ENCODE assay signal across 10 cellular contexts in genomic region chr1:45840704-45841103, GRCh38. TPM values are rescaled to one million over a fixed set of nuclear protein-coding genes. Genes with fewer than 3 reads are reported as not detected.
DNase-seq lines count a peak whose midpoint lies in the region; ATAC-seq and TF ChIP-seq lines count a peak whose summit lies in the region.
"Had no signal": no experiment of that assay in that cellular context is flagged by ENCODE, and none has a peak within 500 bp of the region (broad histone marks: within the 10 kb centered on the region; RNA-seq: fewer than 3 reads in every experiment).

No MANE protein-coding gene starts in this region.

- ATAC-seq in GM21360 (IDR thresholded peaks at IDR 0.05; ENCODE audit: unreplicated experiment), result peak; percentile 64
- ATAC-seq: activated CD8-positive, alpha-beta T cell treated with anti-CD3 and anti-CD28 coated beads for 36 hours had no signal

- intact Hi-C loops in mammary epithelial cell (cut with micrococcal nuclease), result no loop called here

- peak overlapping the region; percentile 98 for H3K27ac ChIP-seq in Karpas-422 (ENCODE audit: low read length)
- no peak overlapping the region for H3K27ac ChIP-seq in caudate nucleus (ENCODE audit: low read depth, low read length)
- no peak overlapping the region for H3K27ac ChIP-seq in mammary epithelial cell (ENCODE audit: insufficient read depth, low read depth, low read length)
- H3K27ac ChIP-seq: KMS-11 had no signal

- DNase-seq in GM13976 (ENCODE audit: low spot score) (peak; percentile 16), Karpas-422 (peak; percentile 96), kidney epithelial cell (ENCODE audit: low read depth) (peak; percentile 28), caudate nucleus (lab: John Stamatoyannopoulos, UW) (no peak), mammary epithelial cell (no peak), NCI-H524 (lab: John Stamatoyannopoulos, UW) (no peak)
- DNase-seq: activated CD8-positive, alpha-beta T cell treated with anti-CD3 and anti-CD28 coated beads for 36 hours; naive B cell had no signal

- H3K9me3 ChIP-seq in Karpas-422 (ENCODE audit: low read length) (no peaks in the 10 kb centered on the region), mammary epithelial cell (replicated peaks; ENCODE audit: insufficient read depth, low read length) (no peaks in the 10 kb centered on the region)

- H3K4me2 ChIP-seq in Karpas-422 (ENCODE audit: low read depth, low read length, poor library complexity, severe bottlenecking), result peak overlapping the region; percentile 70
- H3K4me2 ChIP-seq in mammary epithelial cell (ENCODE audit: insufficient read depth, low read depth, low read length), result no peak overlapping the region
- H3K4me2 ChIP-seq: KMS-11 had no signal

- H3K27me3 ChIP-seq in Karpas-422 (ENCODE audit: low read length), result no peaks in the 10 kb centered on the region
- H3K27me3 ChIP-seq in kidney epithelial cell (ENCODE audit: control insufficient read depth, insufficient read depth, low read length), result no peaks in the 10 kb centered on the region
- H3K27me3 ChIP-seq in mammary epithelial cell (ENCODE audit: insufficient read depth, low read length), result no peaks in the 10 kb centered on the region

- CTCF ChIA-PET in mammary epithelial cell (lab: Charles Lee; ENCODE audit: low non-redundant PET), result no interaction called here

- H3K79me2 ChIP-seq in Karpas-422 (ENCODE audit: low read length) (peaks cover 72% of the 10 kb centered on the region), mammary epithelial cell (ENCODE audit: insufficient read depth, low read length) (peaks cover 21% of the 10 kb centered on the region)

- H4K20me1 ChIP-seq in Karpas-422 (ENCODE audit: insufficient read depth, low read depth, low read length) (no peaks in the 10 kb centered on the region), mammary epithelial cell (ENCODE audit: insufficient read depth, low read length) (no peaks in the 10 kb centered on the region)

- WGBS in mammary epithelial cell (ENCODE audit: low coverage, missing lambda C conversion rate), result 0% methylated on average over 1 of the region's 1 CpG

- TF ChIP-seq CTCF in GM13976 (IDR thresholded peaks at IDR 0.05; ENCODE audit: borderline replicate concordance, control extremely low read depth, extremely low read depth, insufficient read depth, missing control alignments) (no peak), kidney epithelial cell (IDR thresholded peaks at IDR 0.05; ENCODE audit: insufficient read depth, low read length, poor library complexity, severe bottlenecking) (no peak), mammary epithelial cell (conservative IDR thresholded peaks at IDR 0.05 in 1 of 2, IDR thresholded peaks at IDR 0.05 in 1 of 2; ENCODE audit: extremely low read depth in 1 of 2, insufficient read depth in 1 of 2, low read depth in 1 of 2, low read length in 2 of 2) (no peak)

- H3K9ac ChIP-seq in Karpas-422 (ENCODE audit: low read length) (peak overlapping the region; percentile 64), mammary epithelial cell (ENCODE audit: insufficient read depth, low read length) (no peak overlapping the region)
- H3K9ac ChIP-seq: KMS-11 had no signal

- dilution Hi-C loops in mammary epithelial cell (cut with HindIII; ENCODE audit: low sequenced_read_pairs), result no loop called here

- H3K4me3 ChIP-seq in Karpas-422 (ENCODE audit: low read length), result peak overlapping the region; percentile 46
- no peak overlapping the region for H3K4me3 ChIP-seq in kidney epithelial cell (ENCODE audit: low read depth, low read length)
- no peak overlapping the region for H3K4me3 ChIP-seq in mammary epithelial cell (replicated peaks in 1 of 3; ENCODE audit: insufficient read depth in 1 of 3, low read depth in 2 of 3, low read length in 3 of 3)

- peaks cover 17% of the 10 kb centered on the region for H3K36me3 ChIP-seq in Karpas-422 (ENCODE audit: insufficient read depth, low read length)
- no peaks in the 10 kb centered on the region for H3K36me3 ChIP-seq in kidney epithelial cell (ENCODE audit: control insufficient read depth, insufficient read depth, low read length)
- no peaks in the 10 kb centered on the region for H3K36me3 ChIP-seq in mammary epithelial cell (ENCODE audit: insufficient read depth, low read length)

- H2AFZ ChIP-seq in Karpas-422 (ENCODE audit: low read length) (no peak overlapping the region), mammary epithelial cell (ENCODE audit: low read depth, low read length) (no peak overlapping the region)

- in situ Hi-C loops in GM13976 (cut with MboI; ENCODE audit: low sequenced_read_pairs, unreplicated experiment), result no loop called here
- in situ Hi-C loops in mammary epithelial cell (cut with MboI; ENCODE audit: low sequenced_read_pairs in 2 of 2), result no loop called here

- BruUV-seq in mammary epithelial cell (replicated peaks; lab: Mats Ljungman, UMichigan), result no TSS peak

- H3K9me2 ChIP-seq in Karpas-422 (replicated peaks; ENCODE audit: insufficient read depth, low read length), result no peaks in the 10 kb centered on the region

- H3K4me1 ChIP-seq in Karpas-422 (ENCODE audit: low read length), result peaks cover 87% of the 10 kb centered on the region
- H3K4me1 ChIP-seq in mammary epithelial cell (ENCODE audit: insufficient read depth, low read length), result no peaks in the 10 kb centered on the region

RNA-seq across cellular contexts. Expression of gene MAST2, which starts 37.3 kb away (rescaled TPM):
- total RNA-seq in Karpas-422 (2014; rRNA removed; shearing (Covaris generic); ENCODE audit: low replicate concordance), result 49.5 and 52.8 TPM in 2 replicates
- total RNA-seq in kidney epithelial cell (26.6 and 30.7 TPM in 2 replicates), mammary epithelial cell (10 to 100 TPM; 32.8 to 40.3 TPM)
- 22.2 TPM for polyA plus RNA-seq in mammary epithelial cell
- 40.2 TPM for polyA minus RNA-seq in mammary epithelial cell

Comparison
In these comparisons a context has a peak if more than half of its experiments do, and no peak if none do; other contexts are left out.
1. DNase-seq: peak in GM13976 (single experiment), Karpas-422 (single experiment) and kidney epithelial cell (single experiment); none in caudate nucleus (0 of 61), mammary epithelial cell (single experiment) and NCI-H524 (0 of 2).